Comparison of ENCODE assay signal across 25 cellular contexts in the genomic region with DNA sequence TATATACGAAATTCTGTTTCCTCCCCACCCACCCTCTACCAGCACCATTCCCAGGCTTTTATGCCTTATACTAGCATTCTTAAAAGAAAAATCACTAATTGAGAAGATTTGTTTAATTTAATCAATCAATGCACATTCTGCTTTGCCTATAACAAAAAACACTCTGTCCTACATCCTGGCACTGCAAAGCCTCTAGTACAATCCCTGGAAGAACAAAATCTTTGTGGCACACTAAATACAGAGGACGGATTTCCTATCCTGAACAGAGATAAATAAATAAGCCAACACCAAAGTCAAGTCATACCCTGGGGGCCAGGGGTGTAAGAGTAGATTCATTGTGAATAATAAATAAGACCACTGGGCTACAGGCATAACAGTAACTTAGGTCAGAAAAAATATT.
"Had no signal": no experiment of that assay in that cellular context is flagged by ENCODE, and none has a peak within 500 bp of the region (broad histone marks: within the 10 kb centered on the region; RNA-seq: fewer than 3 reads in every experiment).

No MANE protein-coding gene starts in this region.

- H3K4me3 ChIP-seq: esophagus squamous epithelium, hepatocyte, sigmoid colon, testis, transverse colon had no signal

- H3K4me3 Mint-ChIP-seq: activated naive CD8-positive, alpha-beta T cell treated with anti-CD3 and anti-CD28 coated beads, Interleukin-2, amount 10 ng/mL, durations not matched to agents 7 days and 5 days; activated T-cell treated with anti-CD3 and anti-CD28 coated beads, Interleukin-2, amount 50 U/mL, for 72 hours; dendritic cell treated with granulocyte-macrophage colony-stimulating factor and Interleukin-4, amounts not matched to agents 40 ng/mL and 50 ng/mL, for 4 days; memory B cell; natural killer cell had no signal

- H3K27me3 Mint-ChIP-seq: dendritic cell treated with granulocyte-macrophage colony-stimulating factor and Interleukin-4, amounts not matched to agents 40 ng/mL and 50 ng/mL, for 4 days; memory B cell; progenitor cell of endocrine pancreas had no signal

- H3K27me3 ChIP-seq: esophagus squamous epithelium, hepatocyte, neutrophil, sigmoid colon, testis, transverse colon had no signal

- H3K9me3 ChIP-seq: esophagus squamous epithelium, neutrophil, sigmoid colon, testis, transverse colon had no signal

- H3K4me1 Mint-ChIP-seq: activated naive CD8-positive, alpha-beta T cell treated with anti-CD3 and anti-CD28 coated beads, Interleukin-2, amount 10 ng/mL, durations not matched to agents 7 days and 5 days; memory B cell; natural killer cell had no signal

- DNase-seq: activated CD4-positive, alpha-beta T cell treated with anti-CD3 and anti-CD28 coated beads for 4 hours; activated CD4-positive, alpha-beta T cell treated with anti-CD3 and anti-CD28 coated beads, Interleukin-2, amount 50 U/mL, for 4 hours; activated naive CD4-positive, alpha-beta T cell; activated naive CD8-positive, alpha-beta T cell treated with anti-CD3 and anti-CD28 coated beads, Interleukin-2, amount 10 ng/mL, durations not matched to agents 7 days and 5 days; activated T-cell treated with anti-CD3 and anti-CD28 coated beads for 4 hours; activated T-cell treated with anti-CD3 and anti-CD28 coated beads, Interleukin-2, amount 50 U/mL, for 72 hours; central memory CD4-positive, alpha-beta T cell; effector CD4-positive, alpha-beta T cell; esophagus squamous epithelium; left colon; natural killer cell; retina; sigmoid colon; stimulated activated CD4-positive, alpha-beta T cell treated with anti-CD3 and anti-CD28 coated beads, Interleukin-15, amount 100 ng/mL, for 24 hours; stimulated activated CD4-positive, alpha-beta T cell treated with anti-CD3 and anti-CD28 coated beads, Interleukin-2, amount 100 ng/mL, for 24 hours; stimulated activated naive CD4-positive, alpha-beta T cell; testis; transverse colon had no signal

- H3K9me3 Mint-ChIP-seq: activated naive CD8-positive, alpha-beta T cell treated with anti-CD3 and anti-CD28 coated beads, Interleukin-2, amount 10 ng/mL, durations not matched to agents 7 days and 5 days; activated T-cell treated with anti-CD3 and anti-CD28 coated beads, Interleukin-2, amount 50 U/mL, for 72 hours; dendritic cell treated with granulocyte-macrophage colony-stimulating factor and Interleukin-4, amounts not matched to agents 40 ng/mL and 50 ng/mL, for 4 days; memory B cell; natural killer cell had no signal

- H3K36me3 Mint-ChIP-seq: activated naive CD8-positive, alpha-beta T cell treated with anti-CD3 and anti-CD28 coated beads, Interleukin-2, amount 10 ng/mL, durations not matched to agents 7 days and 5 days; natural killer cell had no signal

- H3K36me3 ChIP-seq: neutrophil, transverse colon had no signal

- H3K27ac ChIP-seq: epithelial cell of prostate, esophagus squamous epithelium, hepatocyte, neutrophil, sigmoid colon, testis, transverse colon, VCaP had no signal

- H3K27ac Mint-ChIP-seq: activated naive CD8-positive, alpha-beta T cell treated with anti-CD3 and anti-CD28 coated beads, Interleukin-2, amount 10 ng/mL, durations not matched to agents 7 days and 5 days; activated T-cell treated with anti-CD3 and anti-CD28 coated beads, Interleukin-2, amount 50 U/mL, for 72 hours; dendritic cell treated with granulocyte-macrophage colony-stimulating factor and Interleukin-4, amounts not matched to agents 40 ng/mL and 50 ng/mL, for 4 days; memory B cell; natural killer cell; progenitor cell of endocrine pancreas had no signal

- H3K4me1 ChIP-seq: esophagus squamous epithelium had no signal
